Comparison of ENCODE assay signal across 7 cellular contexts in genomic region chr2:208466133-208466919, GRCh38. TPM values are rescaled to one million over a fixed set of nuclear protein-coding genes. Genes with fewer than 3 reads are reported as not detected.
DNase-seq lines count a peak whose midpoint lies in the region; ATAC-seq and TF ChIP-seq lines count a peak whose summit lies in the region.

No MANE protein-coding gene starts in this region.

- H3K27ac ChIP-seq in breast epithelium, result no peak overlapping the region

- H3K27me3 ChIP-seq in breast epithelium (no peaks in the 10 kb centered on the region), MG63 (no peaks in the 10 kb centered on the region)

- TF ChIP-seq CTCF in GM12864 (IDR thresholded peaks at IDR 0.05; ENCODE audit: low read depth, low read length, missing control alignments), result peak; percentile 77
- TF ChIP-seq CTCF in breast epithelium (IDR thresholded peaks at IDR 0.05), result peak in 2 of 3 donors; percentile 45 to 47

- H3K36me3 ChIP-seq in breast epithelium (no peaks in the 10 kb centered on the region), MG63 (no peaks in the 10 kb centered on the region)

- no peaks in the 10 kb centered on the region for H3K9me3 ChIP-seq in breast epithelium
- H3K9me3 ChIP-seq in MG63, result no peaks in the 10 kb centered on the region

- H3K4me1 ChIP-seq in breast epithelium, result no peaks in the 10 kb centered on the region

- DNase-seq in GM12864 (ENCODE audit: low read depth), result peak; percentile 10
- DNase-seq in HT-29 (ENCODE audit: low spot score), result peak; percentile 87
- DNase-seq in NCI-H526 treated with DMSO at 0.1 percent for 48 hours (lab: John Stamatoyannopoulos, UW), result peak; percentile 35
- DNase-seq in breast epithelium (ENCODE audit: low spot score in 2 of 2), result no peak
- peak; percentile 24 for DNase-seq in myocyte (ENCODE audit: low read depth)
- DNase-seq in MG63, result no peak

- no peak for TF ChIP-seq POLR2A in breast epithelium (IDR thresholded peaks at IDR 0.05)

- peak; percentile 79 for ATAC-seq in GM21447 (IDR thresholded peaks at IDR 0.05; ENCODE audit: unreplicated experiment)

- H3K4me3 ChIP-seq in GM12864 (ENCODE audit: low read depth, low read length) (no peak overlapping the region), breast epithelium (no peak overlapping the region), MG63 (no peak overlapping the region)

- intact Hi-C loops in breast epithelium (cut with DNase I; ENCODE audit: low total_unique reads), result no loop called here

RNA-seq across cellular contexts. Expression of gene PTH2R, which starts 59.7 kb away (rescaled TPM):
- not detected in 2 replicates for total RNA-seq in HT-29 (2014; rRNA removed; shearing (Covaris generic))
- total RNA-seq in breast epithelium, result 1 to 10 TPM in 2 of 3 donors, under 1 TPM in 1; 0.64 to 3.3 (median 1.2) TPM
- total RNA-seq in myocyte, result not detected in 2 replicates
- polyA plus RNA-seq in myocyte (2012), result not detected
- total RNA-seq in MG63 (2014; rRNA removed; shearing (Covaris generic); ENCODE audit: low replicate concordance), result not detected in 2 replicates

Comparison
In these comparisons a context has a peak if more than half of its experiments do, and no peak if none do; other contexts are left out.
1. DNase-seq: peak in GM12864 (single experiment), HT-29 (single experiment), NCI-H526 treated with DMSO at 0.1 percent for 48 hours (single experiment) and myocyte (single experiment); none in breast epithelium (0 of 2) and MG63 (single experiment).